In genomic region chr3:134337511-134338200, GRCh38 we compare ENCODE assay signal across 1 cellular context.
TF ChIP-seq lines count a peak whose summit lies in the region.

No MANE protein-coding gene starts in this region.

TF ChIP-seq in HCT116, 20 proteins besides CTCF, POLR2A, EP300 and RAD21:
- no peak for TF ChIP-seq REST (IDR thresholded peaks at IDR 0.05; ENCODE audit: low read depth)
- TF ChIP-seq ZBTB33 (IDR thresholded peaks at IDR 0.05; ENCODE audit: extremely low read depth, insufficient replicate concordance, low read length), result no peak
- TF ChIP-seq TCF7L2 (IDR thresholded peaks at IDR 0.05; ENCODE audit: borderline replicate concordance, extremely low read depth, insufficient read depth, insufficient read length), result no peak
- TF ChIP-seq CEBPB (IDR thresholded peaks at IDR 0.05; ENCODE audit: low read depth), result no peak
- no peak for TF ChIP-seq SIN3A (IDR thresholded peaks at IDR 0.05; ENCODE audit: low read depth)
- no peak for TF ChIP-seq MAX (IDR thresholded peaks at IDR 0.05)
- no peak for TF ChIP-seq JUND (IDR thresholded peaks at IDR 0.05)
- TF ChIP-seq ELF1 (IDR thresholded peaks at IDR 0.05; ENCODE audit: borderline replicate concordance, low read depth), result no peak
